Comparison of ENCODE assay signal across 1 cellular context in genomic region chr16:30867747-30868146, GRCh38.
TF ChIP-seq lines count a peak whose summit lies in the region.

No MANE protein-coding gene starts in this region.

TF ChIP-seq in HepG2, 621 proteins besides CTCF, POLR2A, EP300 and RAD21:
- no peak for TF ChIP-seq ZNF724P (CRISPR knock-in tag; IDR thresholded peaks at IDR 0.05; ENCODE audit: borderline replicate concordance)
- no peak for TF ChIP-seq ZBTB1 (CRISPR knock-in tag; IDR thresholded peaks at IDR 0.05; ENCODE audit: borderline replicate concordance)
- no peak for TF ChIP-seq AHR (CRISPR knock-in tag; IDR thresholded peaks at IDR 0.05)
- no peak for TF ChIP-seq HBP1 (CRISPR knock-in tag; IDR thresholded peaks at IDR 0.05; ENCODE audit: low read depth)
- no peak for TF ChIP-seq ZNF382 (CRISPR knock-in tag; IDR thresholded peaks at IDR 0.05; ENCODE audit: borderline replicate concordance)
- TF ChIP-seq ZNF33A (CRISPR knock-in tag; IDR thresholded peaks at IDR 0.05; ENCODE audit: borderline replicate concordance) = no peak
- TF ChIP-seq KAT7 (CRISPR knock-in tag; IDR thresholded peaks at IDR 0.05; ENCODE audit: borderline replicate concordance) = no peak
